1 cellular context compared by ENCODE assay signal in genomic region chr2:135531231-135532197, GRCh38.
A peak's percentile ranks its signal among the peaks of the same experiment; 100 is the strongest.
TF ChIP-seq lines count a peak whose summit lies in the region.

TSS of gene R3HDM1 (plus strand) at chr2:135531484. CDS start at chr2:135604846, 73,362 bp downstream.

TF ChIP-seq in SK-N-SH, 30 proteins besides CTCF, POLR2A, EP300 and RAD21 (continued from another document):
- TF ChIP-seq RCOR1 (IDR thresholded peaks at IDR 0.05; ENCODE audit: low read length) (no peak), FOSL2 (IDR thresholded peaks at IDR 0.05; ENCODE audit: borderline replicate concordance, low read depth) (no peak), SIN3A (IDR thresholded peaks at IDR 0.05; ENCODE audit: borderline replicate concordance, low read depth, low read length) (peak; percentile 21; the same call in 1 of the 2 replicates), MEF2A (IDR thresholded peaks at IDR 0.05; ENCODE audit: borderline replicate concordance, low read depth) (no peak), RFX5 (IDR thresholded peaks at IDR 0.05; ENCODE audit: low read length) (no peak), GATA2 (CRISPR knock-in tag; IDR thresholded peaks at IDR 0.05) (no peak), POLR2AphosphoS5 (IDR thresholded peaks at IDR 0.05; ENCODE audit: low read depth, low read length) (peak; percentile 59), GABPA (IDR thresholded peaks at IDR 0.05; ENCODE audit: low read depth) (no peak), CHD2 (IDR thresholded peaks at IDR 0.05; ENCODE audit: low read length, partially characterized antibody) (no peak), YY1 (IDR thresholded peaks at IDR 0.05; ENCODE audit: low read depth) (peak; percentile 15; the same call in 1 of the 2 replicates), EZH2phosphoT487 (IDR thresholded peaks at IDR 0.05; ENCODE audit: borderline replicate concordance, low read depth) (no peak), PBX3 (IDR thresholded peaks at IDR 0.05) (peak; percentile 99), ELF1 (IDR thresholded peaks at IDR 0.05) (no peak)
